ENCODE assay signal across 8 cellular contexts in genomic region chr7:47254081-47255006, GRCh38.
DNase-seq lines count a peak whose midpoint lies in the region; ATAC-seq and TF ChIP-seq lines count a peak whose summit lies in the region.

No MANE protein-coding gene starts in this region.

- peak overlapping the region in 54 of 59 donors; percentile 5 to 89 (median 70) for H3K27ac ChIP-seq in dorsolateral prefrontal cortex

- TF ChIP-seq CTCF in HFFc6 (IDR thresholded peaks at IDR 0.05): peak; percentile 99
- TF ChIP-seq CTCF in dorsolateral prefrontal cortex (IDR thresholded peaks at IDR 0.05 in 54 of 56, conservative IDR thresholded peaks at IDR 0.05 in 2 of 56; ENCODE audit: low read depth in 1 of 56, partially characterized antibody in 56 of 56): peak; percentile 45 to 98 (median 86)
- TF ChIP-seq CTCF in lower leg skin (IDR thresholded peaks at IDR 0.05): no peak

- H3K4me3 ChIP-seq in dorsolateral prefrontal cortex: peak overlapping the region; percentile 52 to 80 (median 66)
- H3K4me3 ChIP-seq in lower leg skin (ENCODE audit: low read depth, poor library complexity, severe bottlenecking): no peak overlapping the region

- intact Hi-C loops in dorsolateral prefrontal cortex (cut with DNase I): loop anchor here (5.0 to 10.0 kb wide), 2 partner anchors 1332 to 1340 kb away; partner anchors contain the start of gene IGFBP3 (in 1 of the 2)
- intact Hi-C loops in lower leg skin (cut with DNase I; ENCODE audit: low total_unique reads): no loop called here

- peak; percentile 48 to 52 for ATAC-seq in activated CD4-positive, CD25-positive, alpha-beta regulatory T cell treated with anti-CD3 and anti-CD28 coated beads, Interleukin-2, amount 50 U/mL, for 24 hours

- peaks cover 31% of the 10 kb centered on the region for H3K4me1 Mint-ChIP-seq in HFFc6 (ENCODE audit: low read depth)

- H3K27me3 ChIP-seq in dorsolateral prefrontal cortex: peaks cover 0 to 6% (median 0%) of the 10 kb centered on the region in 45 donors

- peak overlapping the region; percentile 81 for H3K27ac Mint-ChIP-seq in HFFc6

- DNase-seq in NCI-H446 (lab: John Stamatoyannopoulos, UW) (peak; percentile 6 to 45), NCI-H446 treated with DMSO at 0.1 percent for 48 hours (lab: John Stamatoyannopoulos, UW) (no peak), HFFc6 (peak; percentile 23), NCI-H1048 (lab: John Stamatoyannopoulos, UW) (peak; percentile 22), dorsolateral prefrontal cortex (peak; percentile 40 to 79 (median 60)), lower leg skin (ENCODE audit: low spot score in 2 of 2) (peak; percentile 71 to 95)
- DNase-seq in stimulated activated CD4-positive, alpha-beta T cell treated with anti-CD3 and anti-CD28 coated beads, Interleukin-4, amount 100 ng/mL, for 4 hours: peak; percentile 17 to 51

- no peaks in the 10 kb centered on the region; the same call in 1 of the 2 replicates for H3K9me3 Mint-ChIP-seq in HFFc6

- TF ChIP-seq POLR2A in lower leg skin (IDR thresholded peaks at IDR 0.05): no peak

- 4 to 8% methylated on average over 43 to 63 of the region's 66 CpGs for whole genome bisulfite sequencing in lower leg skin, 2 donors

- H3K27me3 Mint-ChIP-seq in HFFc6 (ENCODE audit: insufficient read depth): peaks cover 2% of the 10 kb centered on the region

- H3K36me3 Mint-ChIP-seq in HFFc6 (ENCODE audit: low read depth): no peaks in the 10 kb centered on the region

- H3K4me3 Mint-ChIP-seq in HFFc6: peak overlapping the region; percentile 81

Comparison
In these comparisons a context has a peak if more than half of its experiments do, and no peak if none do; other contexts are left out.
1. CTCF ChIP-seq: peak in HFFc6 (single experiment) and dorsolateral prefrontal cortex (56 of 56); none in lower leg skin (0 of 3).